ENCODE assay signal across 14 cellular contexts in genomic region chr5:150573867-150574817, GRCh38.
A peak's percentile ranks its signal among the peaks of the same experiment; 100 is the strongest.
DNase-seq lines count a peak whose midpoint lies in the region; ATAC-seq, FAIRE-seq and TF ChIP-seq lines count a peak whose summit lies in the region.
"Had no signal": no experiment of that assay in that cellular context is flagged by ENCODE, and none has a peak within 500 bp of the region (broad histone marks: within the 10 kb centered on the region; RNA-seq: fewer than 3 reads in every experiment).

No MANE protein-coding gene starts in this region.

- no peaks in the 10 kb centered on the region for H3K27me3 ChIP-seq in Caco-2 (replicated peaks; ENCODE audit: control insufficient read depth, insufficient read depth, low read length)
- peaks cover 0 to 37% of the 10 kb centered on the region in 2 experiments; a peak in 2 of 5 replicates for H3K27me3 ChIP-seq in K562 (ENCODE audit: control insufficient read depth in 2 of 2, insufficient read depth in 2 of 2, low read length in 2 of 2)

- H2AFZ ChIP-seq in K562 (ENCODE audit: low read depth, low read length): no peak overlapping the region

- H3K9me3 ChIP-seq in Caco-2 (no peaks in the 10 kb centered on the region), HEK293 (ENCODE audit: control insufficient read depth, insufficient read depth, low read depth, low read length) (no peaks in the 10 kb centered on the region), K562 (replicated peaks; ENCODE audit: control insufficient read depth, insufficient read depth, low read depth, low read length) (no peaks in the 10 kb centered on the region)
- H3K9me3 ChIP-seq: thoracic aorta had no signal

- peak; percentile 33 to 37 for DNase-seq in Caco-2
- DNase-seq in K562 (ENCODE audit: extremely low read depth in 1 of 4, low spot score in 3 of 4): peak in 3 of 4 experiments; percentile 20 to 54 (median 45)
- DNase-seq in mesothelial cell of epicardium (ENCODE audit: low spot score in 2 of 2, unreplicated experiment in 2 of 2): no peak
- DNase-seq in urothelium cell line (ENCODE audit: low spot score): no peak
- no peak for DNase-seq in kidney glomerular epithelial cell (lab: John Stamatoyannopoulos, UW)
- DNase-seq: activated CD4-positive, alpha-beta T cell treated with anti-CD3 and anti-CD28 coated beads, Interleukin-2, amount 50 U/mL, for 48 hours; activated gamma-delta T cell treated with Interleukin-2 at 50 U/mL for 16 hours; NCI-H187 treated with DMSO at 0.1 percent for 48 hours had no signal

- TF ChIP-seq RAD21 in K562 (CRISPR knock-in tag; conservative IDR thresholded peaks at IDR 0.05 in 1 of 2, IDR thresholded peaks at IDR 0.05 in 1 of 2): no peak

- CTCF ChIA-PET in Caco-2 (lab: Charles Lee): no interaction called here
- CTCF ChIA-PET in HEK293 (lab: Yijun Ruan, JAX): interaction anchor here (0.5 to 2.1 kb wide), 12 partner anchors 9 to 431 kb away, joined by 3 to 6 read pairs (median 4); no protein-coding TSS in a partner anchor
- CTCF ChIA-PET in K562 (lab: Yijun Ruan, JAX; ENCODE audit: low intra/inter-chr PET ratio): no interaction called here

- H3K36me3 Mint-ChIP-seq in Caco-2 (ENCODE audit: insufficient read depth, unreplicated experiment): no peaks in the 10 kb centered on the region
- no peaks in the 10 kb centered on the region for H3K36me3 Mint-ChIP-seq in mesothelial cell of epicardium

- TF ChIP-seq EP300 in K562 (IDR thresholded peaks at IDR 0.05; ENCODE audit: low read length): no peak

- H3K36me3 ChIP-seq in Caco-2 (ENCODE audit: control insufficient read depth, insufficient read depth, low read length) (no peaks in the 10 kb centered on the region), HEK293 (ENCODE audit: control insufficient read depth in 2 of 2, insufficient read depth in 1 of 2, low read length in 2 of 2) (no peaks in the 10 kb centered on the region), K562 (ENCODE audit: control insufficient read depth, insufficient read depth, low read length) (no peaks in the 10 kb centered on the region)
- H3K36me3 ChIP-seq: thoracic aorta had no signal

- no peak overlapping the region for H3K4me3 Mint-ChIP-seq in Caco-2 (ENCODE audit: unreplicated experiment)
- no peak overlapping the region for H3K4me3 Mint-ChIP-seq in mesothelial cell of epicardium
- H3K4me3 Mint-ChIP-seq: T-helper 1 cell treated with Interleukin-12 subunit alpha and Interleukin-12 subunit beta and Interleukin-4 antibody, amounts not matched to agents 30 μg/mL and 1 μg/mL, for 36 hours had no signal

- TF ChIP-seq CTCF in Caco-2 (IDR thresholded peaks at IDR 0.05; ENCODE audit: insufficient read depth in 1 of 2, low read depth in 1 of 2, low read length in 1 of 2, severe bottlenecking in 1 of 2, unreplicated experiment in 1 of 2) (peak in 1 of 2 experiments; percentile 32), HEK293 (tag by site-specific recombination; IDR thresholded peaks at IDR 0.05) (no peak), K562 (IDR thresholded peaks at IDR 0.05 in 2 of 3, conservative IDR thresholded peaks at IDR 0.05 in 1 of 3; ENCODE audit: insufficient read depth in 2 of 3, low read depth in 1 of 3, low read length in 3 of 3) (peak; percentile 20 to 41 (median 31); a peak in 3 of 6 replicates), mesothelial cell of epicardium (IDR thresholded peaks at IDR 0.05; ENCODE audit: unreplicated experiment) (no peak)

- no peaks in the 10 kb centered on the region for H3K9me1 ChIP-seq in K562 (ENCODE audit: control insufficient read depth, insufficient read depth, low read length)

- intact Hi-C loops in Caco-2 (cut with micrococcal nuclease; ENCODE audit: unreplicated experiment) (no loop called here), K562 (cut with micrococcal nuclease) (no loop called here)

- H3K4me1 Mint-ChIP-seq in Caco-2 (ENCODE audit: low read depth, unreplicated experiment): peaks cover 7% of the 10 kb centered on the region
- H3K4me1 Mint-ChIP-seq in mesothelial cell of epicardium: peaks cover 14% of the 10 kb centered on the region

- ATAC-seq in K562 (peak; percentile 77), GM19463 (IDR thresholded peaks at IDR 0.05; ENCODE audit: unreplicated experiment) (no peak), GM21528 (IDR thresholded peaks at IDR 0.05; ENCODE audit: low FRiP score, unreplicated experiment) (no peak)

- H3K4me3 ChIP-seq in Caco-2 (ENCODE audit: low read depth, low read length) (no peak overlapping the region), HEK293 (ENCODE audit: low read depth, low read length) (no peak overlapping the region), K562 (no peak overlapping the region)
- H3K4me3 ChIP-seq: thoracic aorta had no signal

- H3K27ac ChIP-seq in HEK293 (ENCODE audit: extremely low read depth, low read depth, low read length) (no peak overlapping the region), K562 (ENCODE audit: extremely low read depth, low read depth, low read length) (no peak overlapping the region)
- H3K27ac ChIP-seq: KMS-11, thoracic aorta had no signal

- FAIRE-seq in K562 (lab: Jason Lieb, UNC) (no peak), urothelium cell line (lab: Jason Lieb, UNC) (no peak)

- H3K4me1 ChIP-seq in Caco-2: peaks cover 21% of the 10 kb centered on the region; the same call in 1 of the 2 replicates
- no peaks in the 10 kb centered on the region for H3K4me1 ChIP-seq in HEK293 (ENCODE audit: control insufficient read depth, insufficient read depth, low read length)
- H3K4me1 ChIP-seq in K562 (replicated peaks in 1 of 2; ENCODE audit: control insufficient read depth in 2 of 2, insufficient read depth in 2 of 2, low read length in 2 of 2): peaks cover 5 to 25% of the 10 kb centered on the region in 2 experiments; a peak in 4 of 5 replicates

- TF ChIP-seq POLR2A in K562 (conservative IDR thresholded peaks at IDR 0.05): no peak

- no peak overlapping the region for H3K9ac ChIP-seq in K562 (ENCODE audit: insufficient read depth in 1 of 2, low read depth in 2 of 2, low read length in 2 of 2)
- H3K9ac ChIP-seq: KMS-11 had no signal

- POLR2A ChIA-PET in Caco-2 (lab: Charles Lee) (interaction anchor here (0.6 kb wide), 1 partner anchor 185 kb away, joined by 3 read pairs; the partner anchor contains the start of gene DCTN4), HEK293 (lab: Yijun Ruan, JAX) (interaction anchor here (0.8 kb wide), 1 partner anchor 18 kb away, joined by 3 read pairs; no protein-coding TSS in a partner anchor), K562 (lab: Yijun Ruan, JAX) (no interaction called here)

- H3K27ac Mint-ChIP-seq in Caco-2 (ENCODE audit: unreplicated experiment) (peak overlapping the region; percentile 20), mesothelial cell of epicardium (peak overlapping the region; percentile 91)
- H3K27ac Mint-ChIP-seq: T-helper 1 cell treated with Interleukin-12 subunit alpha and Interleukin-12 subunit beta and Interleukin-4 antibody, amounts not matched to agents 30 μg/mL and 1 μg/mL, for 36 hours had no signal

- whole genome bisulfite sequencing in K562 (ENCODE audit: insufficient coverage, low coverage, missing lambda C conversion rate): 27% methylated on average over 13 of the region's 18 CpGs

- in situ Hi-C loops in K562 (cut with MboI): no loop called here

- H3K9me3 Mint-ChIP-seq in Caco-2 (ENCODE audit: unreplicated experiment) (no peaks in the 10 kb centered on the region), mesothelial cell of epicardium (no peaks in the 10 kb centered on the region)
- H3K9me3 Mint-ChIP-seq: T-helper 1 cell treated with Interleukin-12 subunit alpha and Interleukin-12 subunit beta and Interleukin-4 antibody, amounts not matched to agents 30 μg/mL and 1 μg/mL, for 36 hours had no signal

- H3K4me2 ChIP-seq in K562 (ENCODE audit: insufficient read depth, low read length): no peak overlapping the region
- H3K4me2 ChIP-seq: KMS-11 had no signal

- H3K27me3 Mint-ChIP-seq in Caco-2 (ENCODE audit: insufficient read depth, unreplicated experiment) (no peaks in the 10 kb centered on the region), mesothelial cell of epicardium (ENCODE audit: low read depth) (no peaks in the 10 kb centered on the region)

- no peaks in the 10 kb centered on the region; the same call in 1 of the 2 replicates for H4K20me1 ChIP-seq in K562 (replicated peaks; ENCODE audit: control insufficient read depth, insufficient read depth, low read length)

- no peaks in the 10 kb centered on the region for H3K79me2 ChIP-seq in K562 (ENCODE audit: control insufficient read depth, insufficient read depth, low read length)

- no TSS peak for BruUV-seq in Caco-2 (replicated peaks; lab: Mats Ljungman, UMichigan)
- BruUV-seq in K562 (replicated peaks; lab: Mats Ljungman, UMichigan): no TSS peak

TF ChIP-seq in HEK293, 187 proteins besides CTCF, POLR2A, EP300 and RAD21 (continues in another document):
- TF ChIP-seq ZBTB44 (tag by site-specific recombination; IDR thresholded peaks at IDR 0.05): 0 out of 2 replicates have a peak, but pooled peaks have one; percentile 26

TF ChIP-seq in K562, 482 proteins besides CTCF, POLR2A, EP300 and RAD21 (continues in another document):
- no peak for TF ChIP-seq SRF (CRISPR knock-in tag; IDR thresholded peaks at IDR 0.05)
- TF ChIP-seq NBN (IDR thresholded peaks at IDR 0.05; ENCODE audit: low read depth): no peak
- TF ChIP-seq KAT8 (IDR thresholded peaks at IDR 0.05; ENCODE audit: low read depth): no peak
- no peak for TF ChIP-seq ZBTB17 (CRISPR knock-in tag; IDR thresholded peaks at IDR 0.05)
- peak; percentile 61; the same call in 1 of the 2 replicates for TF ChIP-seq ZNF263 (CRISPR knock-in tag; IDR thresholded peaks at IDR 0.05; ENCODE audit: borderline replicate concordance)
- peak; percentile 21 for TF ChIP-seq ZFP36 (IDR thresholded peaks at IDR 0.05; ENCODE audit: low read depth, low read length, partially characterized antibody)
- TF ChIP-seq ZNF57 (CRISPR knock-in tag; IDR thresholded peaks at IDR 0.05): no peak
- TF ChIP-seq TOE1 (IDR thresholded peaks at IDR 0.05; ENCODE audit: borderline replicate concordance): no peak
- no peak for TF ChIP-seq TOE1 (CRISPR knock-in tag; IDR thresholded peaks at IDR 0.05; ENCODE audit: borderline replicate concordance, low read depth)
- TF ChIP-seq ZNF77 (CRISPR knock-in tag; IDR thresholded peaks at IDR 0.05): no peak

Comparison
In these comparisons a context has a peak if more than half of its experiments do, and no peak if none do; other contexts are left out.
1. DNase-seq: peak in Caco-2 (2 of 2) and K562 (3 of 4); none in mesothelial cell of epicardium (0 of 2), urothelium cell line (single experiment) and kidney glomerular epithelial cell (single experiment).
2. CTCF ChIP-seq: peak in K562 (3 of 3); none in HEK293 (single experiment) and mesothelial cell of epicardium (single experiment).